15 cellular contexts compared by ENCODE assay signal in the genomic region with DNA sequence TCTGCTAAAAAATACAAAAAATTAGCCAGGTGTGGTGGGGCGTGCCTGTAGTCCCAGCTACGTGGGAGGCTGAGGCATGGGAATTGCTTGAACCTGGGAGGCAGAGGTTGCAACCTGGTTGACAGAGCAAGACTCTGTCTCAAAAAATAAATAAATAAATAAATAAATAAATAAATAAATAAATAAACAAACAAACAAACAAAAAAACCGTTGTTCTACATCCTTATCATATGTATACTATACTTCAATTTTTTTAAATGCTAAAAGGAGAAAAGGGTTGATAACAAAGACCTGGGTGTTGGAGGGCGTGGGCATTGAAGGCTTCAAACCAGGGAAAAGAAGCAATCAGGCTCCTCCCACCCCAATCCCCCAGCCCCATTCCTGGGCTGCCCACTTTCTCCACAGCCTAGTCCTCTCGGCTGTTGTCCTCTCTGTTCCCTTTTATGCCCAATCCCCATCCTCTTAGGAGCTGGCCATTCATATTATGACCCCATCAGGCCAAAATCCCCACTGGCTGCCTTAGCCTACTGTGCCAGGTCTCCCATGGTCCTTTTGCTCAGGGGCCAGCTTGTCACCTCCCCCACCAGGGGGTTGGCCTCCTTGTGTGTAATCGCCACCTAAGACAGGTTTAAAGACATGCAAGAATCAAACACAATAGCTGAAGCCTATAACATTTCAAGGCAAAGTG. TPM values are rescaled to one million over a fixed set of nuclear protein-coding genes. Genes with fewer than 3 reads are reported as not detected.
DNase-seq lines count a peak whose midpoint lies in the region; ATAC-seq and TF ChIP-seq lines count a peak whose summit lies in the region.
"Had no signal": no experiment of that assay in that cellular context is flagged by ENCODE, and none has a peak within 500 bp of the region (broad histone marks: within the 10 kb centered on the region; RNA-seq: fewer than 3 reads in every experiment).

No MANE protein-coding gene starts in this region.

- no peaks in the 10 kb centered on the region for H3K27me3 ChIP-seq in heart right ventricle
- no peaks in the 10 kb centered on the region for H3K27me3 ChIP-seq in transverse colon
- H3K27me3 ChIP-seq in brain microvascular endothelial cell (replicated peaks): no peaks in the 10 kb centered on the region
- H3K27me3 ChIP-seq: BE2C had no signal

- ATAC-seq in heart right ventricle (no peak), Right ventricle myocardium superior (ENCODE audit: poor library complexity) (no peak)
- ATAC-seq: CD8-positive, alpha-beta T cell; HCT116 had no signal

- H3K4me3 ChIP-seq in heart right ventricle (no peak overlapping the region), HEK293 (ENCODE audit: low read depth, low read length) (no peak overlapping the region), transverse colon (no peak overlapping the region), brain microvascular endothelial cell (ENCODE audit: low read depth, low read length) (no peak overlapping the region)

- H3K27ac ChIP-seq in heart right ventricle: peak overlapping the region in 6 of 10 donors; percentile 10 to 80 (median 59)
- H3K27ac ChIP-seq in HEK293 (ENCODE audit: extremely low read depth, low read depth, low read length): no peak overlapping the region
- peak overlapping the region in 3 of 4 donors; percentile 43 to 79 (median 51) for H3K27ac ChIP-seq in transverse colon
- no peak overlapping the region for H3K27ac ChIP-seq in brain microvascular endothelial cell

- CTCF ChIA-PET in HEK293 (lab: Yijun Ruan, JAX): interaction anchor here (1.2 kb wide), 1 partner anchor 10 kb away, joined by 3 read pairs; no protein-coding TSS in a partner anchor

- no peak for TF ChIP-seq POLR2A in transverse colon (IDR thresholded peaks at IDR 0.05)

- no peak for TF ChIP-seq EP300 in transverse colon (IDR thresholded peaks at IDR 0.05; ENCODE audit: low read depth)

- H3K36me3 ChIP-seq in heart right ventricle (no peaks in the 10 kb centered on the region), HEK293 (ENCODE audit: control insufficient read depth in 2 of 2, insufficient read depth in 1 of 2, low read length in 2 of 2) (no peaks in the 10 kb centered on the region), transverse colon (no peaks in the 10 kb centered on the region), brain microvascular endothelial cell (replicated peaks) (no peaks in the 10 kb centered on the region)
- H3K36me3 ChIP-seq: BE2C had no signal

- 91 to 92% methylated on average over 6 of the region's 6 CpGs for WGBS in heart right ventricle, 2 donors
- 84 to 89% methylated on average over 6 of the region's 6 CpGs for WGBS in transverse colon (ENCODE audit: low coverage in 1 of 2), 2 donors

- H3K9me3 ChIP-seq in heart right ventricle: no peaks in the 10 kb centered on the region
- H3K9me3 ChIP-seq in HEK293 (ENCODE audit: control insufficient read depth, insufficient read depth, low read depth, low read length): no peaks in the 10 kb centered on the region
- H3K9me3 ChIP-seq in transverse colon: no peaks in the 10 kb centered on the region

- in situ Hi-C loops in transverse colon (cut with MboI; ENCODE audit: low pct_ligation_motif_present in 1 of 4, low pct_unique_long_range_greater_than_20kb in 1 of 4, low sequenced_read_pairs in 3 of 4): no loop called here
- in situ Hi-C loops in brain microvascular endothelial cell (cut with HindIII; ENCODE audit: low pct_ligation_motif_present, low sequenced_read_pairs): no loop called here

- TF ChIP-seq CTCF in heart right ventricle (IDR thresholded peaks at IDR 0.05): no peak
- TF ChIP-seq CTCF in HEK293 (tag by site-specific recombination; IDR thresholded peaks at IDR 0.05): no peak
- TF ChIP-seq CTCF in transverse colon (IDR thresholded peaks at IDR 0.05): no peak
- TF ChIP-seq CTCF in brain microvascular endothelial cell (IDR thresholded peaks at IDR 0.05; ENCODE audit: low read depth, low read length, missing control alignments): no peak

- intact Hi-C loops in heart right ventricle (cut with DNase I) (loop anchor here in 1 of 10 donors (10.0 kb wide), 1 partner anchor 55 kb away; no protein-coding TSS in a partner anchor), Right ventricle myocardium superior (cut with DNase I) (no loop called here), transverse colon (cut with DNase I; ENCODE audit: low total_unique reads) (no loop called here)

- H3K4me1 ChIP-seq in heart right ventricle (peaks cover 14 to 30% (median 19%) of the 10 kb centered on the region in 9 donors), HEK293 (ENCODE audit: control insufficient read depth, insufficient read depth, low read length) (peaks cover 6% of the 10 kb centered on the region), transverse colon (peaks cover 8 to 29% (median 12%) of the 10 kb centered on the region in 4 donors)
- H3K4me1 ChIP-seq: Caco-2 had no signal

- no peak for DNase-seq in heart right ventricle
- DNase-seq in Right ventricle myocardium superior: no peak
- peak; percentile 39 for DNase-seq in islet precursor cell
- DNase-seq in transverse colon: no peak
- DNase-seq in NCI-H526 treated with DMSO at 0.1 percent for 48 hours (lab: John Stamatoyannopoulos, UW): no peak
- DNase-seq in NCI-H1436 treated with DMSO at 0.1 percent for 48 hours (lab: John Stamatoyannopoulos, UW): no peak
- no peak for DNase-seq in brain microvascular endothelial cell
- DNase-seq: BE2C; Caco-2; CD8-positive, alpha-beta T cell; DND-41; GDM1; IMR-90 had no signal

- POLR2A ChIA-PET in HEK293 (lab: Yijun Ruan, JAX): no interaction called here

TF ChIP-seq in HEK293, 187 proteins besides CTCF, POLR2A, EP300 and RAD21 (continues in another document):
- TF ChIP-seq, protein P1, sequence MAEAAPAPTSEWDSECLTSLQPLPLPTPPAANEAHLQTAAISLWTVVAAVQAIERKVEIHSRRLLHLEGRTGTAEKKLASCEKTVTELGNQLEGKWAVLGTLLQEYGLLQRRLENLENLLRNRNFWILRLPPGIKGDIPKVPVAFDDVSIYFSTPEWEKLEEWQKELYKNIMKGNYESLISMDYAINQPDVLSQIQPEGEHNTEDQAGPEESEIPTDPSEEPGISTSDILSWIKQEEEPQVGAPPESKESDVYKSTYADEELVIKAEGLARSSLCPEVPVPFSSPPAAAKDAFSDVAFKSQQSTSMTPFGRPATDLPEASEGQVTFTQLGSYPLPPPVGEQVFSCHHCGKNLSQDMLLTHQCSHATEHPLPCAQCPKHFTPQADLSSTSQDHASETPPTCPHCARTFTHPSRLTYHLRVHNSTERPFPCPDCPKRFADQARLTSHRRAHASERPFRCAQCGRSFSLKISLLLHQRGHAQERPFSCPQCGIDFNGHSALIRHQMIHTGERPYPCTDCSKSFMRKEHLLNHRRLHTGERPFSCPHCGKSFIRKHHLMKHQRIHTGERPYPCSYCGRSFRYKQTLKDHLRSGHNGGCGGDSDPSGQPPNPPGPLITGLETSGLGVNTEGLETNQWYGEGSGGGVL (tag by site-specific recombination; IDR thresholded peaks at IDR 0.05): no peak
- TF ChIP-seq ZNF426 (tag by site-specific recombination; IDR thresholded peaks at IDR 0.05): peak; percentile 49
- TF ChIP-seq, protein P2, sequence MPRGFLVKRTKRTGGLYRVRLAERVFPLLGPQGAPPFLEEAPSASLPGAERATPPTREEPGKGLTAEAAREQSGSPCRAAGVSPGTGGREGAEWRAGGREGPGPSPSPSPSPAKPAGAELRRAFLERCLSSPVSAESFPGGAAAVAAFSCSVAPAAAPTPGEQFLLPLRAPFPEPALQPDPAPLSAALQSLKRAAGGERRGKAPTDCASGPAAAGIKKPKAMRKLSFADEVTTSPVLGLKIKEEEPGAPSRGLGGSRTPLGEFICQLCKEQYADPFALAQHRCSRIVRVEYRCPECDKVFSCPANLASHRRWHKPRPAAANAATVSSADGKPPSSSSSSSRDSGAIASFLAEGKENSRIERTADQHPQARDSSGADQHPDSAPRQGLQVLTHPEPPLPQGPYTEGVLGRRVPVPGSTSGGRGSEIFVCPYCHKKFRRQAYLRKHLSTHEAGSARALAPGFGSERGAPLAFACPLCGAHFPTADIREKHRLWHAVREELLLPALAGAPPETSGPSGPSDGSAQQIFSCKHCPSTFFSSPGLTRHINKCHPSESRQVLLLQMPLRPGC (tag by site-specific recombination; IDR thresholded peaks at IDR 0.05): no peak
- TF ChIP-seq ZNF843 (tag by site-specific recombination; IDR thresholded peaks at IDR 0.05): no peak
- TF ChIP-seq, protein P3, sequence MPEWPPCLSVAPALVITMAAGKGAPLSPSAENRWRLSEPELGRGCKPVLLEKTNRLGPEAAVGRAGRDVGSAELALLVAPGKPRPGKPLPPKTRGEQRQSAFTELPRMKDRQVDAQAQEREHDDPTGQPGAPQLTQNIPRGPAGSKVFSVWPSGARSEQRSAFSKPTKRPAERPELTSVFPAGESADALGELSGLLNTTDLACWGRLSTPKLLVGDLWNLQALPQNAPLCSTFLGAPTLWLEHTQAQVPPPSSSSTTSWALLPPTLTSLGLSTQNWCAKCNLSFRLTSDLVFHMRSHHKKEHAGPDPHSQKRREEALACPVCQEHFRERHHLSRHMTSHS (tag by site-specific recombination; IDR thresholded peaks at IDR 0.05): no peak
- no peak for TF ChIP-seq ZBTB48 (tag by site-specific recombination; IDR thresholded peaks at IDR 0.05)
- TF ChIP-seq KLF16 (tag by site-specific recombination; IDR thresholded peaks at IDR 0.05): no peak
- TF ChIP-seq, protein P4, sequence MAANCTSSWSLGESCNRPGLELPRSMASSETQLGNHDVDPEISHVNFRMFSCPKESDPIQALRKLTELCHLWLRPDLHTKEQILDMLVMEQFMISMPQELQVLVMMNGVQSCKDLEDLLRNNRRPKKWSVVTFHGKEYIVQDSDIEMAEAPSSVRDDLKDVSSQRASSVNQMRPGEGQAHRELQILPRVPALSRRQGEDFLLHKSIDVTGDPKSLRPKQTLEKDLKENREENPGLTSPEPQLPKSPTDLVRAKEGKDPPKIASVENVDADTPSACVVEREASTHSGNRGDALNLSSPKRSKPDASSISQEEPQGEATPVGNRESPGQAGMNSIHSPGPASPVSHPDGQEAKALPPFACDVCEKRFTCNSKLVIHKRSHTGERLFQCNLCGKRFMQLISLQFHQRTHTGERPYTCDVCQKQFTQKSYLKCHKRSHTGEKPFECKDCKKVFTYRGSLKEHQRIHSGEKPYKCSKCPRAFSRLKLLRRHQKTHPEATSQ (tag by site-specific recombination; IDR thresholded peaks at IDR 0.05): no peak
- TF ChIP-seq ZNF394 (tag by site-specific recombination; IDR thresholded peaks at IDR 0.05; ENCODE audit: borderline replicate concordance): peak; percentile 70; the same call in 1 of the 2 replicates
- TF ChIP-seq ZBTB21 (tag by site-specific recombination; IDR thresholded peaks at IDR 0.05): 0 out of 2 replicates have a peak, but pooled peaks have one; percentile 20
- TF ChIP-seq ZNF555 (tag by site-specific recombination; conservative IDR thresholded peaks at IDR 0.05): peak; percentile 59
- TF ChIP-seq ZNF248 (tag by site-specific recombination; IDR thresholded peaks at IDR 0.05): no peak

RNA-seq across cellular contexts. Expression of a gene that starts 30.2 kb away (rescaled TPM):
- 10 to 100 TPM in 2 of 10 donors, 1 to 10 TPM in 8; 3.7 to 14.5 (median 5.9) TPM for total RNA-seq in heart right ventricle
- polyA plus RNA-seq in heart right ventricle: 1 to 10 TPM; 2.6 to 6.1 TPM
- total RNA-seq in Right ventricle myocardium superior: 9.0 TPM
- total RNA-seq in transverse colon: 100 to 1,000 TPM in 1 of 4 donors, 10 to 100 TPM in 3; 71.1 to 118 (median 90.1) TPM

Comparison
In these comparisons a context has a peak if more than half of its experiments do, and no peak if none do; other contexts are left out.
1. H3K27ac ChIP-seq: peak in heart right ventricle (6 of 10) and transverse colon (3 of 4); none in HEK293 (single experiment) and brain microvascular endothelial cell (single experiment).